10 cellular contexts compared by ENCODE assay signal in the genomic region with DNA sequence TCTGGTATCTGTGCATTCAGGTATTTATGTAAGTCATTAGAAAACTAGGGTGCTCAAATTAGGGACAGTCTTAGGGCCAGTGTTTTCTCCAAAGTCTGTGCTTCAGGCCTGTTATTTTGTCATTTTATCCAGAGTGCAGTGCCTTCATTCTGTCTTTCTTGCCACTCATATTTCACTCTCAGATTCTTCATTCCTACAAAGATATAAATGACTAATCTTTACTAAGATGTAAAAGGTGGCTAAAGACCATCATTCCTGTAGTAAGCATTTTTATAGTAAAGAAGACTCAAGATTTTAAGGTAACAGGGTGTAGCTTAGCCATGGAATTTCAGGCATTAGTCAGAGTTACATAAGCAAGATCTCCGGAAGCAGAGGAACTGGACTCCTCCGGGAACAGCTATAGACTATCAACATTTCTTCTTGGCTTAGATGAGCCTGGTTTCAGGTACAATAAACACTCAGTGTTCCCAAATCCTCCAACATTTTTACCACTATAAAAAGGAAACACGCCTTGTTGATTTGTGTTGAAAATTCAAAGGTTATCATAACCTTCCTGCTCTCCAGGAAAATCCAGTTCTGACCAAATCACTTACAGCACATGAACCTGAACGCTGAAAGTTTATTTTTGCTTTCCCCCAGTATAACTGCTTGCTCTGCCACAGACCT. TPM values are rescaled to one million over a fixed set of nuclear protein-coding genes. Genes with fewer than 3 reads are reported as not detected.
DNase-seq lines count a peak whose midpoint lies in the region; ATAC-seq and TF ChIP-seq lines count a peak whose summit lies in the region.
"Had no signal": no experiment of that assay in that cellular context is flagged by ENCODE, and none has a peak within 500 bp of the region (broad histone marks: within the 10 kb centered on the region; RNA-seq: fewer than 3 reads in every experiment).

No MANE protein-coding gene starts in this region.

- ATAC-seq in heart left ventricle = peak; percentile 75 to 88 (median 78)
- no peak for ATAC-seq in HG03135 (IDR thresholded peaks at IDR 0.05; ENCODE audit: unreplicated experiment)
- no peak for ATAC-seq in HG03439 (IDR thresholded peaks at IDR 0.05; ENCODE audit: unreplicated experiment)

- intact Hi-C loops in adrenal gland (cut with DNase I) = no loop called here
- intact Hi-C loops in heart left ventricle (cut with DNase I) = no loop called here

- no peak overlapping the region for H3K9ac ChIP-seq in rectal smooth muscle tissue (ENCODE audit: low read length)

- H3K4me3 ChIP-seq in adrenal gland (peak overlapping the region in 1 of 4 donors; percentile 18), heart left ventricle (peak overlapping the region in 7 of 12 donors; percentile 5 to 29 (median 23)), rectal smooth muscle tissue (ENCODE audit: low read length) (peak overlapping the region; percentile 3)
- H3K4me3 ChIP-seq in CD8-positive, alpha-beta memory T cell (ENCODE audit: low read length) = no peak overlapping the region

- in situ Hi-C loops in G401 (cut with HindIII; ENCODE audit: low sequenced_read_pairs) = no loop called here

- H3K36me3 Mint-ChIP-seq in CD8-positive, alpha-beta memory T cell = peaks cover 2 to 29% (median 5%) of the 10 kb centered on the region in 3 donors

- no peak for TF ChIP-seq POLR2A in adrenal gland (IDR thresholded peaks at IDR 0.05)
- TF ChIP-seq POLR2A in heart left ventricle (IDR thresholded peaks at IDR 0.05) = no peak

- CTCF ChIA-PET in CD8-positive, alpha-beta memory T cell (lab: Charles Lee) = interaction anchor here (1.2 kb wide), 1 partner anchor 69 kb away, joined by 3 read pairs; no protein-coding TSS in a partner anchor

- WGBS in adrenal gland, 4 donors = 7 to 13% (median 11%) methylated on average over 4 of the region's 4 CpGs
- WGBS in heart left ventricle, 4 donors = 11 to 23% (median 16%) methylated on average over 4 of the region's 4 CpGs

- H3K9me3 Mint-ChIP-seq in CD8-positive, alpha-beta memory T cell = peaks cover 14 to 26% (median 21%) of the 10 kb centered on the region in 5 donors

- H3K27me3 ChIP-seq in adrenal gland (no peaks in the 10 kb centered on the region), heart left ventricle (no peaks in the 10 kb centered on the region), rectal smooth muscle tissue (ENCODE audit: control insufficient read depth, insufficient read depth, low read length) (no peaks in the 10 kb centered on the region)
- H3K27me3 ChIP-seq in CD8-positive, alpha-beta memory T cell (ENCODE audit: insufficient read depth, low read length, poor library complexity, severe bottlenecking) = no peaks in the 10 kb centered on the region

- POLR2A ChIA-PET in CD8-positive, alpha-beta memory T cell (lab: Charles Lee) = no interaction called here

- peaks cover 0 to 6% (median 0%) of the 10 kb centered on the region in 3 donors for H3K4me1 Mint-ChIP-seq in CD8-positive, alpha-beta memory T cell

- H3K9me3 ChIP-seq in adrenal gland (replicated peaks in 1 of 3) = peaks cover 0 to 2% (median 0%) of the 10 kb centered on the region in 3 donors
- H3K9me3 ChIP-seq in heart left ventricle = peaks cover 0 to 19% (median 3%) of the 10 kb centered on the region in 12 donors
- H3K9me3 ChIP-seq in CD8-positive, alpha-beta memory T cell (ENCODE audit: low read length) = peaks cover 7% of the 10 kb centered on the region

- H3K36me3 ChIP-seq in adrenal gland (replicated peaks in 1 of 2) (no peaks in the 10 kb centered on the region), heart left ventricle (no peaks in the 10 kb centered on the region), rectal smooth muscle tissue (ENCODE audit: control insufficient read depth, insufficient read depth, low read length) (no peaks in the 10 kb centered on the region)
- no peaks in the 10 kb centered on the region for H3K36me3 ChIP-seq in CD8-positive, alpha-beta memory T cell (ENCODE audit: insufficient read depth, low read length)

- DNase-seq in G401 (ENCODE audit: low spot score) (peak; percentile 61), adrenal gland (no peak), heart left ventricle (no peak), NCI-H1417 (lab: John Stamatoyannopoulos, UW) (no peak)
- DNase-seq in CD8-positive, alpha-beta memory T cell = no peak
- DNase-seq: NCI-H187 treated with DMSO at 0.1 percent for 48 hours, posterior cingulate gyrus had no signal

- H3K27me3 Mint-ChIP-seq in CD8-positive, alpha-beta memory T cell = no peaks in the 10 kb centered on the region

- H3K4me1 ChIP-seq in adrenal gland (replicated peaks in 1 of 2) = peaks cover 0 to 22% of the 10 kb centered on the region in 2 donors
- peaks cover 5 to 39% (median 28%) of the 10 kb centered on the region in 12 donors for H3K4me1 ChIP-seq in heart left ventricle
- H3K4me1 ChIP-seq in rectal smooth muscle tissue (ENCODE audit: control insufficient read depth, insufficient read depth, low read length) = peaks cover 11% of the 10 kb centered on the region
- no peaks in the 10 kb centered on the region for H3K4me1 ChIP-seq in CD8-positive, alpha-beta memory T cell (ENCODE audit: insufficient read depth, low read length)

- H3K27ac ChIP-seq in adrenal gland = peak overlapping the region in 4 of 5 donors; percentile 24 to 74 (median 47)
- H3K27ac ChIP-seq in heart left ventricle = peak overlapping the region; percentile 0 to 68 (median 40)
- H3K27ac ChIP-seq in rectal smooth muscle tissue (ENCODE audit: low read depth, low read length) = peak overlapping the region; percentile 31
- no peak overlapping the region for H3K27ac ChIP-seq in CD8-positive, alpha-beta memory T cell (ENCODE audit: low read depth, low read length)

- no peak for TF ChIP-seq CTCF in adrenal gland (IDR thresholded peaks at IDR 0.05)
- TF ChIP-seq CTCF in heart left ventricle (IDR thresholded peaks at IDR 0.05) = no peak

- no peak overlapping the region for H3K4me3 Mint-ChIP-seq in CD8-positive, alpha-beta memory T cell

- H3K27ac Mint-ChIP-seq in CD8-positive, alpha-beta memory T cell = no peak overlapping the region

RNA-seq across cellular contexts. Expression of a gene that starts 23.8 kb away (rescaled TPM):
- 0.06 TPM in 1 of 2 replicates, not detected in the other for total RNA-seq in G401 (2014; rRNA removed; shearing (Covaris generic))
- total RNA-seq in adrenal gland (100 to 1,000 TPM in 2 of 8 donors, 10 to 100 TPM in 6; 55.9 to 159 (median 66.8) TPM), heart left ventricle (10 to 100 TPM; 15.6 to 55.6 (median 23.0) TPM)
- polyA plus RNA-seq in adrenal gland (100 to 1,000 TPM in 1 of 3 donors, 10 to 100 TPM in 2; 33.4 to 128 (median 56.2) TPM), heart left ventricle (10 to 100 TPM; 15.4 to 20.4 TPM)
- total RNA-seq in CD8-positive, alpha-beta memory T cell = 10 to 100 TPM; 40.4 to 42.4 TPM
- polyA plus RNA-seq in CD8-positive, alpha-beta memory T cell = 103 TPM

RNA-seq across cellular contexts. Expression of a gene that starts 52.7 kb away (rescaled TPM):
- 91.8 and 100 TPM in 2 replicates for total RNA-seq in G401 (2014; rRNA removed; shearing (Covaris generic))
- total RNA-seq in adrenal gland (10 to 100 TPM; 27.7 to 82.2 (median 55.7) TPM), heart left ventricle (10 to 100 TPM; 32.1 to 64.1 (median 34.7) TPM)
- polyA plus RNA-seq in adrenal gland (10 to 100 TPM; 37.9 to 63.0 (median 61.0) TPM), heart left ventricle (10 to 100 TPM; 32.7 to 39.0 TPM)
- total RNA-seq in CD8-positive, alpha-beta memory T cell = 10 to 100 TPM; 58.5 to 58.7 TPM
- 55.8 TPM for polyA plus RNA-seq in CD8-positive, alpha-beta memory T cell

Comparison
In these comparisons a context has a peak if more than half of its experiments do, and no peak if none do; other contexts are left out.
1. ATAC-seq: peak in heart left ventricle (4 of 4); none in HG03135 (single experiment) and HG03439 (single experiment).
2. RNA of a gene that starts 23.8 kb away (total RNA-seq): 55.9 to 159 TPM in adrenal gland, 40.4 to 42.4 TPM in CD8-positive, alpha-beta memory T cell and 15.6 to 55.6 TPM in heart left ventricle; 0.06 TPM in G401; every median in the first group is over 10 times any median in the second.